8 cellular contexts compared by ENCODE assay signal in genomic region chr1:247007511-247008405, GRCh38. TPM values are rescaled to one million over a fixed set of nuclear protein-coding genes. Genes with fewer than 3 reads are reported as not detected.
A peak's percentile ranks its signal among the peaks of the same experiment; 100 is the strongest.
DNase-seq lines count a peak whose midpoint lies in the region; ATAC-seq and TF ChIP-seq lines count a peak whose summit lies in the region.

Gene ZNF695 (minus strand): TSS chr1:247008057. CDS start chr1:247007908, 149 bp downstream.

- H3K79me2 ChIP-seq in fibroblast of lung (ENCODE audit: control insufficient read depth, insufficient read depth, low read length): no peaks in the 10 kb centered on the region

- no peaks in the 10 kb centered on the region for H3K36me3 ChIP-seq in fibroblast of lung (ENCODE audit: control insufficient read depth, insufficient read depth, low read length)

- no peaks in the 10 kb centered on the region for H3K9me3 ChIP-seq in fibroblast of lung (ENCODE audit: control insufficient read depth, insufficient read depth, low read depth, low read length)

- H2AFZ ChIP-seq in fibroblast of lung (ENCODE audit: low read length): peak within 1 kb of the TSS; percentile 87

- peak within 1 kb of the TSS; percentile 34 for H3K27ac ChIP-seq in fibroblast of lung (ENCODE audit: insufficient read depth, low read length)

- peak within 1 kb of the TSS; percentile 52 to 83 (median 67) for H3K4me3 ChIP-seq in fibroblast of lung (replicated peaks in 1 of 4; ENCODE audit: control extremely low read depth in 1 of 4, insufficient read depth in 1 of 4, low read depth in 3 of 4, low read length in 4 of 4)

- H3K27me3 Mint-ChIP-seq in stimulated activated memory B cell treated with anti-CD40 and anti-IgM and Interleukin-4, amounts not matched to agents 10 μg/mL and 1 μg/mL and 100 μg/mL, for 72 hours: peaks cover 47% of the 10 kb centered on the region

- H3K4me1 Mint-ChIP-seq in stimulated activated memory B cell treated with anti-CD40 and anti-IgM and Interleukin-4, amounts not matched to agents 10 μg/mL and 1 μg/mL and 100 μg/mL, for 72 hours: peaks cover 7% of the 10 kb centered on the region

- peaks cover 19% of the 10 kb centered on the region for H3K9me3 Mint-ChIP-seq in stimulated activated memory B cell treated with anti-CD40 and anti-IgM and Interleukin-4, amounts not matched to agents 10 μg/mL and 1 μg/mL and 100 μg/mL, for 72 hours

- peak; percentile 89 for DNase-seq in CMK (ENCODE audit: low read depth)
- peak; percentile 86 to 87 for DNase-seq in NOMO-1 (lab: John Stamatoyannopoulos, UW; ENCODE audit: unreplicated experiment in 2 of 2)
- DNase-seq in activated T-cell treated with anti-CD3 and anti-CD28 coated beads for 4 hours: peak; percentile 4
- peak; percentile 94 to 95 for DNase-seq in fibroblast of lung (ENCODE audit: low read depth in 2 of 2)
- peak; percentile 98 for DNase-seq in myocyte (ENCODE audit: low read depth)

- H3K27ac Mint-ChIP-seq in stimulated activated memory B cell treated with anti-CD40 and anti-IgM and Interleukin-4, amounts not matched to agents 10 μg/mL and 1 μg/mL and 100 μg/mL, for 72 hours: peak within 1 kb of the TSS; percentile 82

- no peak for TF ChIP-seq CTCF in fibroblast of lung (conservative IDR thresholded peaks at IDR 0.05 in 1 of 2, IDR thresholded peaks at IDR 0.05 in 1 of 2; ENCODE audit: low read depth in 1 of 2, low read length in 2 of 2)

- H3K4me2 ChIP-seq in fibroblast of lung (ENCODE audit: extremely low read depth, insufficient read depth, low read length): peak within 1 kb of the TSS; percentile 80

- H3K36me3 Mint-ChIP-seq in stimulated activated memory B cell treated with anti-CD40 and anti-IgM and Interleukin-4, amounts not matched to agents 10 μg/mL and 1 μg/mL and 100 μg/mL, for 72 hours: peaks cover 22% of the 10 kb centered on the region

- ATAC-seq in GM19397 (IDR thresholded peaks at IDR 0.05; ENCODE audit: unreplicated experiment): peak; percentile 100
- ATAC-seq in HG03469 (IDR thresholded peaks at IDR 0.05; ENCODE audit: unreplicated experiment): peak; percentile 98
- ATAC-seq in stimulated activated memory B cell treated with anti-CD40 and anti-IgM and Interleukin-4, amounts not matched to agents 10 μg/mL and 1 μg/mL and 100 μg/mL, for 72 hours: peak; percentile 96

- H3K9ac ChIP-seq in fibroblast of lung (ENCODE audit: insufficient read depth, low read length): peak within 1 kb of the TSS; percentile 48

- no peaks in the 10 kb centered on the region for H3K4me1 ChIP-seq in fibroblast of lung (ENCODE audit: control insufficient read depth, extremely low read depth, insufficient read depth, low read length)

- peak within 1 kb of the TSS; percentile 93 for H3K4me3 Mint-ChIP-seq in stimulated activated memory B cell treated with anti-CD40 and anti-IgM and Interleukin-4, amounts not matched to agents 10 μg/mL and 1 μg/mL and 100 μg/mL, for 72 hours

- H3K27me3 ChIP-seq in fibroblast of lung (ENCODE audit: control insufficient read depth, insufficient read depth, low read length): no peaks in the 10 kb centered on the region

- H4K20me1 ChIP-seq in fibroblast of lung (ENCODE audit: control insufficient read depth, extremely low read depth, insufficient read depth, low read length): no peaks in the 10 kb centered on the region

RNA-seq across cellular contexts. Expression of gene ZNF695, which starts in this region (rescaled TPM):
- 1.0 and 2.6 TPM in 2 replicates for total RNA-seq in fibroblast of lung
- polyA plus RNA-seq in fibroblast of lung: 0.61 and 3.1 TPM in 2 replicates
- 0.61 and 2.6 TPM in 2 replicates for polyA plus RNA-seq in fibroblast of lung (2012)
- not detected in 2 replicates for polyA minus RNA-seq in fibroblast of lung (ENCODE audit: low replicate concordance)
- 0.99 and 1.9 TPM in 2 replicates for total RNA-seq in myocyte
- polyA plus RNA-seq in myocyte (2012): 0.38 TPM

Comparison
In these comparisons a context has a peak if more than half of its experiments do, and no peak if none do; other contexts are left out.
1. Peak in every context shown above with its lines: DNase-seq, ATAC-seq, H3K4me3 ChIP-seq and H3K27ac ChIP-seq.
2. DNase-seq: peak in every context shown above with its lines; median percentile 98 in myocyte; 94 in fibroblast of lung; 89 in CMK; 86 in NOMO-1; 4 in activated T-cell treated with anti-CD3 and anti-CD28 coated beads for 4 hours.